16 cellular contexts compared by ENCODE assay signal in the genomic region with DNA sequence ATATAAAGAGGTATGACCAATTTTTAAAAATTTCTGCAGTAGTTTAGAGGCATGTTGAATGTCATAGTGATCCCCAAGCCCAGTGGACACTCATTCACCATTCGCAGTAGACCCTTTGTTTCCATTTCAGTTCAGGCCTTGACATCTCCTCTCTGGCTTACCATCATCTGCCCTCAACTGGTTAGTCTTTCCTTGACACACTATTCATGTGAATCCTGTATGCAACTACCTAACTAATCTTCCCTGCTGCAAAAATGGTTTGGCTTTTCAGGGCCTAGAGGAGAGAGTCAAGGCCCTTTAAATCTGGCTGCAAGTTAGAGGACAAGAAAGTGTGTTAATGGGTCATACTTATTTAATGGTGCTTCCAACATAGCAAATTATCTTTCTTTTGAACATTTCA. TPM values are rescaled to one million over a fixed set of nuclear protein-coding genes. Genes with fewer than 3 reads are reported as not detected.
A peak's percentile ranks its signal among the peaks of the same experiment; 100 is the strongest.
DNase-seq lines count a peak whose midpoint lies in the region; TF ChIP-seq lines count a peak whose summit lies in the region.
"Had no signal": no experiment of that assay in that cellular context is flagged by ENCODE, and none has a peak within 500 bp of the region (broad histone marks: within the 10 kb centered on the region; RNA-seq: fewer than 3 reads in every experiment).

No MANE protein-coding gene starts in this region.

- peaks cover 34% of the 10 kb centered on the region for H3F3A ChIP-seq in SK-N-SH (replicated peaks; ENCODE audit: insufficient read depth)

- no peak for TF ChIP-seq CTCF in SK-N-SH (IDR thresholded peaks at IDR 0.05)
- peak; percentile 17 for TF ChIP-seq CTCF in choroid plexus epithelial cell (conservative IDR thresholded peaks at IDR 0.05; ENCODE audit: low read depth, low read length)

- 78% methylated on average over 1 of the region's 1 CpG for WGBS in SK-N-SH (ENCODE audit: low lambda C conversion rate)

- POLR2A ChIA-PET in SK-N-SH (lab: Yijun Ruan, JAX): no interaction called here

- intact Hi-C loops in cardiac septum (cut with DNase I): no loop called here

- no peaks in the 10 kb centered on the region for H3K9me3 ChIP-seq in SK-N-SH
- H3K9me3 ChIP-seq in skeletal muscle satellite cell (replicated peaks; ENCODE audit: low read length): no peaks in the 10 kb centered on the region
- H3K9me3 ChIP-seq: psoas muscle, tibial artery had no signal

- TF ChIP-seq RAD21 in SK-N-SH (IDR thresholded peaks at IDR 0.05; ENCODE audit: low read length): no peak

- no peak overlapping the region for H2AFZ ChIP-seq in SK-N-SH (ENCODE audit: low read depth)

- no peaks in the 10 kb centered on the region for H3K9me2 ChIP-seq in SK-N-SH

- TF ChIP-seq EP300 in SK-N-SH (IDR thresholded peaks at IDR 0.05; ENCODE audit: borderline replicate concordance in 1 of 2, low read depth in 1 of 2, low read length in 1 of 2): no peak

- H3K79me2 ChIP-seq in SK-N-SH (ENCODE audit: insufficient read depth): 0 out of 2 replicates have a peak, but pooled peaks cover 6% of the 10 kb centered on the region

- peak overlapping the region; percentile 24; the same call in 1 of the 2 replicates for H3K9ac ChIP-seq in SK-N-SH
- peak overlapping the region; percentile 17 for H3K9ac ChIP-seq in skeletal muscle satellite cell (ENCODE audit: low read depth, low read length)

- no peaks in the 10 kb centered on the region for H3K27me3 ChIP-seq in SK-N-SH (ENCODE audit: insufficient read depth)
- H3K27me3 ChIP-seq in skeletal muscle satellite cell (ENCODE audit: control insufficient read depth, insufficient read depth, low read length): no peaks in the 10 kb centered on the region
- H3K27me3 ChIP-seq: tibial artery had no signal

- H3K36me3 ChIP-seq in SK-N-SH (replicated peaks in 1 of 2; ENCODE audit: control insufficient read depth in 1 of 2, insufficient read depth in 2 of 2, low read length in 1 of 2) (peaks cover 18 to 36% of the 10 kb centered on the region in 2 experiments), skeletal muscle satellite cell (ENCODE audit: insufficient read depth, low read length) (peaks cover 14% of the 10 kb centered on the region)

- H4K20me1 ChIP-seq in SK-N-SH (ENCODE audit: insufficient read depth): no peaks in the 10 kb centered on the region

- peak overlapping the region in 1 of 2 experiments; percentile 34; a peak in 1 of 4 replicates for H3K27ac ChIP-seq in SK-N-SH (ENCODE audit: low read depth in 2 of 2, low read length in 1 of 2)
- H3K27ac ChIP-seq: C4-2B, psoas muscle, tibial artery had no signal

- 0 out of 2 replicates have a peak overlapping the region, but pooled peaks have one; percentile 22 for H3K4me2 ChIP-seq in SK-N-SH
- no peak overlapping the region for H3K4me2 ChIP-seq in skeletal muscle satellite cell (ENCODE audit: low read length)

- 0 out of 4 replicates have a peak overlapping the region, but pooled peaks of 1 of the 2 experiments have one; percentile 40 for H3K4me3 ChIP-seq in SK-N-SH (ENCODE audit: low read depth in 2 of 2, low read length in 1 of 2)
- H3K4me3 ChIP-seq in choroid plexus epithelial cell (ENCODE audit: low read depth, low read length): no peak overlapping the region
- no peak overlapping the region for H3K4me3 ChIP-seq in skeletal muscle satellite cell (ENCODE audit: low read length)
- H3K4me3 ChIP-seq: lung, psoas muscle, tibial artery had no signal

- H3K4me1 ChIP-seq in SK-N-SH (ENCODE audit: control insufficient read depth in 1 of 2, insufficient read depth in 2 of 2, low read depth in 1 of 2, low read length in 1 of 2) (peaks cover 0 to 21% of the 10 kb centered on the region in 2 experiments; a peak in 2 of 4 replicates), skeletal muscle satellite cell (ENCODE audit: control insufficient read depth, insufficient read depth, low read length) (peaks cover 40% of the 10 kb centered on the region)

- CTCF ChIA-PET in SK-N-SH (lab: Yijun Ruan, JAX): interaction anchor here (0.7 to 6.2 kb wide), 25 partner anchors 9 to 311 kb away, joined by 3 to 73 read pairs (median 4); partner anchors contain the start of genes CA12 and USP3

- DNase-seq in NCI-H82 (lab: John Stamatoyannopoulos, UW) (peak; percentile 30), NCI-H82 treated with DMSO at 0.1 percent for 48 hours (lab: John Stamatoyannopoulos, UW; ENCODE audit: unreplicated experiment) (no peak), SK-N-SH (no peak), choroid plexus epithelial cell (ENCODE audit: low read depth) (peak; percentile 28), cardiac septum (ENCODE audit: low spot score) (no peak)
- DNase-seq in effector CD8-positive, alpha-beta T cell (lab: John Stamatoyannopoulos, UW): no peak
- no peak for DNase-seq in activated CD8-positive, alpha-beta memory T cell treated with anti-CD3 and anti-CD28 coated beads, Interleukin-2, amount 50 U/mL, for 4 hours
- DNase-seq: 8988T; activated gamma-delta T cell; aorta; psoas muscle; stimulated activated CD4-positive, alpha-beta T cell treated with anti-CD3 and anti-CD28 coated beads, Interleukin-12 subunit alpha, Interleukin-12 subunit beta, amount 100 ng/mL, for 4 hours; tibial artery had no signal

TF ChIP-seq in SK-N-SH, 30 proteins besides CTCF, POLR2A, EP300 and RAD21:
- TF ChIP-seq, protein P1, sequence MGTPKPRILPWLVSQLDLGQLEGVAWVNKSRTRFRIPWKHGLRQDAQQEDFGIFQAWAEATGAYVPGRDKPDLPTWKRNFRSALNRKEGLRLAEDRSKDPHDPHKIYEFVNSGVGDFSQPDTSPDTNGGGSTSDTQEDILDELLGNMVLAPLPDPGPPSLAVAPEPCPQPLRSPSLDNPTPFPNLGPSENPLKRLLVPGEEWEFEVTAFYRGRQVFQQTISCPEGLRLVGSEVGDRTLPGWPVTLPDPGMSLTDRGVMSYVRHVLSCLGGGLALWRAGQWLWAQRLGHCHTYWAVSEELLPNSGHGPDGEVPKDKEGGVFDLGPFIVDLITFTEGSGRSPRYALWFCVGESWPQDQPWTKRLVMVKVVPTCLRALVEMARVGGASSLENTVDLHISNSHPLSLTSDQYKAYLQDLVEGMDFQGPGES (IDR thresholded peaks at IDR 0.05; ENCODE audit: low read depth, low read length): no peak
- TF ChIP-seq EZH2phosphoT487 (IDR thresholded peaks at IDR 0.05; ENCODE audit: borderline replicate concordance, low read depth) (no peak), GATA2 (CRISPR knock-in tag; IDR thresholded peaks at IDR 0.05) (no peak), SMC3 (IDR thresholded peaks at IDR 0.05; ENCODE audit: low read depth, low read length) (no peak), RFX5 (IDR thresholded peaks at IDR 0.05; ENCODE audit: low read length) (no peak), YY1 (IDR thresholded peaks at IDR 0.05; ENCODE audit: low read depth) (no peak), CHD2 (IDR thresholded peaks at IDR 0.05; ENCODE audit: low read length, partially characterized antibody) (no peak), TAF1 (IDR thresholded peaks at IDR 0.05; ENCODE audit: borderline replicate concordance, low read depth, low read length) (no peak), NFIC (IDR thresholded peaks at IDR 0.05; ENCODE audit: borderline replicate concordance) (no peak), JUND (IDR thresholded peaks at IDR 0.05) (no peak), MXI1 (IDR thresholded peaks at IDR 0.05; ENCODE audit: low read depth, low read length) (no peak), POLR2AphosphoS5 (IDR thresholded peaks at IDR 0.05; ENCODE audit: low read depth, low read length) (no peak), RCOR1 (IDR thresholded peaks at IDR 0.05; ENCODE audit: low read length) (no peak)
- TF ChIP-seq, protein P2, sequence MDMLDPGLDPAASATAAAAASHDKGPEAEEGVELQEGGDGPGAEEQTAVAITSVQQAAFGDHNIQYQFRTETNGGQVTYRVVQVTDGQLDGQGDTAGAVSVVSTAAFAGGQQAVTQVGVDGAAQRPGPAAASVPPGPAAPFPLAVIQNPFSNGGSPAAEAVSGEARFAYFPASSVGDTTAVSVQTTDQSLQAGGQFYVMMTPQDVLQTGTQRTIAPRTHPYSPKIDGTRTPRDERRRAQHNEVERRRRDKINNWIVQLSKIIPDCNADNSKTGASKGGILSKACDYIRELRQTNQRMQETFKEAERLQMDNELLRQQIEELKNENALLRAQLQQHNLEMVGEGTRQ (IDR thresholded peaks at IDR 0.05; ENCODE audit: borderline replicate concordance, low read depth, low read length): no peak
- TF ChIP-seq, protein P3, sequence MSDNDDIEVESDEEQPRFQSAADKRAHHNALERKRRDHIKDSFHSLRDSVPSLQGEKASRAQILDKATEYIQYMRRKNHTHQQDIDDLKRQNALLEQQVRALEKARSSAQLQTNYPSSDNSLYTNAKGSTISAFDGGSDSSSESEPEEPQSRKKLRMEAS (IDR thresholded peaks at IDR 0.05; ENCODE audit: low read depth): no peak
- TF ChIP-seq, protein P4, sequence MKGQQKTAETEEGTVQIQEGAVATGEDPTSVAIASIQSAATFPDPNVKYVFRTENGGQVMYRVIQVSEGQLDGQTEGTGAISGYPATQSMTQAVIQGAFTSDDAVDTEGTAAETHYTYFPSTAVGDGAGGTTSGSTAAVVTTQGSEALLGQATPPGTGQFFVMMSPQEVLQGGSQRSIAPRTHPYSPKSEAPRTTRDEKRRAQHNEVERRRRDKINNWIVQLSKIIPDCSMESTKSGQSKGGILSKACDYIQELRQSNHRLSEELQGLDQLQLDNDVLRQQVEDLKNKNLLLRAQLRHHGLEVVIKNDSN (IDR thresholded peaks at IDR 0.05; ENCODE audit: borderline replicate concordance, low read depth): no peak
TF ChIP-seq in SK-N-SH: peak in this region for 0.

RNA-seq across cellular contexts. Expression of gene APH1B, which starts 10.9 kb away (rescaled TPM):
- polyA plus RNA-seq in SK-N-SH (2012; rRNA removed): 7.6 and 11.2 TPM in 2 replicates
- polyA plus RNA-seq in SK-N-SH (2012; cell fraction: cytosol; rRNA removed): 9.1 and 10.1 TPM in 2 replicates
- 8.6 and 15.1 TPM in 2 replicates for polyA plus RNA-seq in SK-N-SH (2012; cell fraction: nucleus; rRNA removed)
- total RNA-seq in skeletal muscle satellite cell (2012; rRNA removed): 9.4 and 16.0 TPM in 2 replicates
- 7.7 TPM for total RNA-seq in cardiac septum

Comparison
In these comparisons a context has a peak if more than half of its experiments do, and no peak if none do; other contexts are left out.
1. DNase-seq: peak in NCI-H82 (single experiment) and choroid plexus epithelial cell (single experiment); none in NCI-H82 treated with DMSO at 0.1 percent for 48 hours (single experiment), SK-N-SH (single experiment), effector CD8-positive, alpha-beta T cell (single experiment), activated CD8-positive, alpha-beta memory T cell treated with anti-CD3 and anti-CD28 coated beads, Interleukin-2, amount 50 U/mL, for 4 hours (single experiment) and cardiac septum (single experiment).